ENCODE assay signal across 21 cellular contexts in the genomic region with DNA sequence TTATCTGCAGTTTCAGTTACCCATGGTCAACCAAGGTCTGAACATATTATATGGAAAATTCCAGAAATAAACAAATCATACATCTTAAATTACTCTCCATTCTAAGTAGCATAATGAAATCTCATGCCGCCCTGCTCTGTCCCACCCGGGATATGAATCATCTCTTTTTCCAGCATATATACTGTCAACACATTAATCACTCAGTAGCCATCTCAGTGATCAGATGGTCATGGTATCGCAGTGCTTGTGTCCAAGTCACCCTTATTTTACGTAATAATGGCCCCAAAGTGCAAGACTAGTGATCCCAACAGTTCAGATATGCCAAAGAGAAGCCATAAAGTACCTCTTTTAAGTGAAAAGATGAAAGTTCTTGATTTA. TPM values are rescaled to one million over a fixed set of nuclear protein-coding genes. Genes with fewer than 3 reads are reported as not detected.
DNase-seq lines count a peak whose midpoint lies in the region; ATAC-seq and TF ChIP-seq lines count a peak whose summit lies in the region.
"Had no signal": no experiment of that assay in that cellular context is flagged by ENCODE, and none has a peak within 500 bp of the region (broad histone marks: within the 10 kb centered on the region; RNA-seq: fewer than 3 reads in every experiment).

No MANE protein-coding gene starts in this region.

- in situ Hi-C loops in GM23248 (cut with MboI): no loop called here

- no peak overlapping the region for H3K14ac ChIP-seq in mesenchymal stem cell (ENCODE audit: low read length in 2 of 2)

- no peak overlapping the region for H2BK12ac ChIP-seq in mesenchymal stem cell (ENCODE audit: low read length in 2 of 2)

- H3K27me3 Mint-ChIP-seq in T-helper 2 cell treated with Interferon-gamma antibody and Interleukin-4, amounts not matched to agents 5 μg/mL and 100 μg/mL, for 36 hours (ENCODE audit: low read depth): no peaks in the 10 kb centered on the region
- H3K27me3 Mint-ChIP-seq: type B pancreatic cell had no signal

- H3K9me2 ChIP-seq in GM23248 (ENCODE audit: insufficient read depth): no peaks in the 10 kb centered on the region

- no peaks in the 10 kb centered on the region for H3K4me1 Mint-ChIP-seq in T-helper 2 cell treated with Interferon-gamma antibody and Interleukin-4, amounts not matched to agents 5 μg/mL and 100 μg/mL, for 36 hours (ENCODE audit: low read depth)
- H3K4me1 Mint-ChIP-seq: activated CD4-positive, alpha-beta T cell treated with anti-CD3 and anti-CD28 coated beads for 36 hours; CD8-positive, alpha-beta memory T cell; central memory CD8-positive, alpha-beta T cell; stimulated activated naive CD8-positive, alpha-beta T cell treated with anti-CD3 and anti-CD28 coated beads, Interleukin-15, amount 100 ng/mL, for 72 hours had no signal

- H3K9ac ChIP-seq in GM23248: no peak overlapping the region
- H3K9ac ChIP-seq in mesenchymal stem cell (ENCODE audit: low read length): no peak overlapping the region

- H3K18ac ChIP-seq in mesenchymal stem cell (ENCODE audit: low read depth in 1 of 2, low read length in 2 of 2): no peak overlapping the region

- no peaks in the 10 kb centered on the region for H3K9me3 Mint-ChIP-seq in T-helper 2 cell treated with Interferon-gamma antibody and Interleukin-4, amounts not matched to agents 5 μg/mL and 100 μg/mL, for 36 hours
- H3K9me3 Mint-ChIP-seq: CD8-positive, alpha-beta memory T cell; central memory CD8-positive, alpha-beta T cell; stimulated activated naive CD8-positive, alpha-beta T cell treated with anti-CD3 and anti-CD28 coated beads, Interleukin-15, amount 100 ng/mL, for 72 hours; type B pancreatic cell had no signal

- TF ChIP-seq CTCF in cardiac fibroblast (IDR thresholded peaks at IDR 0.05; ENCODE audit: low read depth, low read length): no peak

- no peak overlapping the region for H2BK120ac ChIP-seq in mesenchymal stem cell (ENCODE audit: low read depth, low read length)

- no peaks in the 10 kb centered on the region for H3K9me3 ChIP-seq in GM23248 (ENCODE audit: low read depth)
- no peaks in the 10 kb centered on the region for H3K9me3 ChIP-seq in mesenchymal stem cell (ENCODE audit: control insufficient read depth, low read length)
- H3K9me3 ChIP-seq: adrenal gland, gastrocnemius medialis, neutrophil, right lobe of liver had no signal

- H3K23ac ChIP-seq in mesenchymal stem cell (ENCODE audit: low read length in 2 of 2): no peak overlapping the region

- no peak overlapping the region for H3K27ac Mint-ChIP-seq in T-helper 2 cell treated with Interferon-gamma antibody and Interleukin-4, amounts not matched to agents 5 μg/mL and 100 μg/mL, for 36 hours
- H3K27ac Mint-ChIP-seq: activated CD4-positive, alpha-beta T cell treated with anti-CD3 and anti-CD28 coated beads for 36 hours; CD8-positive, alpha-beta memory T cell; stimulated activated naive CD8-positive, alpha-beta T cell treated with anti-CD3 and anti-CD28 coated beads, Interleukin-15, amount 100 ng/mL, for 72 hours; type B pancreatic cell had no signal

- H3K4me3 Mint-ChIP-seq in T-helper 2 cell treated with Interferon-gamma antibody and Interleukin-4, amounts not matched to agents 5 μg/mL and 100 μg/mL, for 36 hours: no peak overlapping the region
- H3K4me3 Mint-ChIP-seq: activated CD4-positive, alpha-beta T cell treated with anti-CD3 and anti-CD28 coated beads for 36 hours; CD8-positive, alpha-beta memory T cell; central memory CD8-positive, alpha-beta T cell; stimulated activated naive CD8-positive, alpha-beta T cell treated with anti-CD3 and anti-CD28 coated beads, Interleukin-15, amount 100 ng/mL, for 72 hours; type B pancreatic cell had no signal

- no peak overlapping the region for H4K8ac ChIP-seq in mesenchymal stem cell (ENCODE audit: low read length)

- DNase-seq in GM23248: peak; percentile 59
- peak; percentile 43 to 71 for DNase-seq in cardiac fibroblast (ENCODE audit: low read depth in 2 of 2)
- peak; percentile 27 for DNase-seq in mesenchymal stem cell
- no peak for DNase-seq in NCI-H1694 (lab: John Stamatoyannopoulos, UW)
- no peak for DNase-seq in T-helper 2 cell treated with Interferon-gamma antibody and Interleukin-4, amounts not matched to agents 5 μg/mL and 100 μg/mL, for 36 hours (ENCODE audit: low spot score)
- DNase-seq in hypothalamus (lab: John Stamatoyannopoulos, UW): no peak
- DNase-seq: activated CD4-positive, alpha-beta T cell treated with anti-CD3 and anti-CD28 coated beads for 36 hours; adrenal gland; CD8-positive, alpha-beta memory T cell; DMS79 treated with DMSO at 0.1 percent for 48 hours; effector memory CD4-positive, alpha-beta T cell; gastrocnemius medialis; NCI-H2081 treated with DMSO at 0.1 percent for 48 hours; NCI-H524 treated with DMSO at 0.1 percent for 48 hours; right lobe of liver; stimulated activated naive CD8-positive, alpha-beta T cell treated with anti-CD3 and anti-CD28 coated beads, Interleukin-15, amount 100 ng/mL, for 72 hours had no signal

- peaks cover 52% of the 10 kb centered on the region for H3F3A ChIP-seq in GM23248 (ENCODE audit: insufficient read depth)

- H3K79me2 ChIP-seq in GM23248 (ENCODE audit: insufficient read depth): 0 out of 2 replicates have a peak, but pooled peaks cover 5% of the 10 kb centered on the region

- H3K79me1 ChIP-seq in mesenchymal stem cell (replicated peaks; ENCODE audit: low read length, poor library complexity, severe bottlenecking): no peaks in the 10 kb centered on the region

- no peak overlapping the region for H2BK5ac ChIP-seq in mesenchymal stem cell (ENCODE audit: low read depth, low read length, poor library complexity, severe bottlenecking)

- no peak overlapping the region for H4K91ac ChIP-seq in mesenchymal stem cell (ENCODE audit: low read length)

- peak overlapping the region; percentile 18 for H3K27ac ChIP-seq in GM23248
- H3K27ac ChIP-seq in mesenchymal stem cell (ENCODE audit: low read length, poor library complexity, severe bottlenecking): no peak overlapping the region
- H3K27ac ChIP-seq: adrenal gland, neutrophil, right lobe of liver had no signal

- no peak overlapping the region for H2BK15ac ChIP-seq in mesenchymal stem cell (ENCODE audit: low read depth, poor library complexity, severe bottlenecking)

- H3K27me3 ChIP-seq in GM23248 (replicated peaks; ENCODE audit: insufficient read depth): no peaks in the 10 kb centered on the region
- H3K27me3 ChIP-seq in mesenchymal stem cell (ENCODE audit: control insufficient read depth in 1 of 2, insufficient read depth in 1 of 2, low read length in 2 of 2): no peaks in the 10 kb centered on the region
- H3K27me3 ChIP-seq: adrenal gland, gastrocnemius medialis, neutrophil, right lobe of liver had no signal

- H3K4me2 ChIP-seq in GM23248 (ENCODE audit: unreplicated experiment) (peak overlapping the region; percentile 80), mesenchymal stem cell (ENCODE audit: low read length, poor library complexity, severe bottlenecking) (no peak overlapping the region)

- H2AFZ ChIP-seq in GM23248 (peak overlapping the region; percentile 28; the same call in 1 of the 2 replicates), mesenchymal stem cell (ENCODE audit: low read depth, low read length) (no peak overlapping the region)

- no peak overlapping the region for H3K4ac ChIP-seq in mesenchymal stem cell (ENCODE audit: low read depth in 1 of 2, low read length in 2 of 2)

- H3K36me3 ChIP-seq in GM23248 (ENCODE audit: low read depth): no peaks in the 10 kb centered on the region
- no peaks in the 10 kb centered on the region for H3K36me3 ChIP-seq in mesenchymal stem cell (ENCODE audit: control insufficient read depth in 1 of 2, insufficient read depth in 2 of 2, low read depth in 1 of 2, low read length in 2 of 2)
- H3K36me3 ChIP-seq: adrenal gland, gastrocnemius medialis, neutrophil, right lobe of liver had no signal

- no peaks in the 10 kb centered on the region for H4K20me1 ChIP-seq in GM23248 (ENCODE audit: insufficient read depth)

- H3K36me3 Mint-ChIP-seq in T-helper 2 cell treated with Interferon-gamma antibody and Interleukin-4, amounts not matched to agents 5 μg/mL and 100 μg/mL, for 36 hours (ENCODE audit: low read depth): no peaks in the 10 kb centered on the region
- H3K36me3 Mint-ChIP-seq: CD8-positive, alpha-beta memory T cell had no signal

- H3K4me3 ChIP-seq in GM23248 (peak overlapping the region; percentile 7; the same call in 1 of the 2 replicates), cardiac fibroblast (replicated peaks in 1 of 2; ENCODE audit: low read depth in 2 of 2, low read length in 2 of 2) (no peak overlapping the region), mesenchymal stem cell (ENCODE audit: insufficient read depth in 1 of 2, low read depth in 1 of 2, low read length in 2 of 2) (no peak overlapping the region)
- H3K4me3 ChIP-seq: adrenal gland, gastrocnemius medialis, right lobe of liver had no signal

- peaks cover 48% of the 10 kb centered on the region for H3K4me1 ChIP-seq in GM23248 (ENCODE audit: insufficient read depth)
- H3K4me1 ChIP-seq in mesenchymal stem cell (ENCODE audit: control insufficient read depth, insufficient read depth, low read depth, low read length): no peaks in the 10 kb centered on the region
- H3K4me1 ChIP-seq: adrenal gland had no signal

- WGBS in GM23248 (ENCODE audit: low coverage in 1 of 2, low lambda C conversion rate in 2 of 2, missing lambda C conversion rate in 2 of 2), 2 experiments: 27 to 28% methylated on average over 4 of the region's 4 CpGs
- WGBS in mesenchymal stem cell: 49% methylated on average over 4 of the region's 4 CpGs

- no peak overlapping the region for H2AK5ac ChIP-seq in mesenchymal stem cell (ENCODE audit: low read length, severe bottlenecking)

- ATAC-seq in HG03139 (IDR thresholded peaks at IDR 0.05; ENCODE audit: unreplicated experiment): no peak
- ATAC-seq: activated CD4-positive, alpha-beta T cell treated with anti-CD3 and anti-CD28 coated beads for 36 hours; gastrocnemius medialis; stimulated activated naive CD8-positive, alpha-beta T cell treated with anti-CD3 and anti-CD28 coated beads, Interleukin-15, amount 100 ng/mL, for 72 hours had no signal

RNA-seq across cellular contexts. Expression of a gene that starts 43.8 kb away (rescaled TPM):
- total RNA-seq in GM23248 (2014; rRNA removed; shearing (Covaris generic)): 6.3 and 8.9 TPM in 2 replicates
- 10.6 and 11.8 TPM in 2 replicates for polyA plus RNA-seq in GM23248 (2016; fragmentation: Nextera tagmentation; extraction: Ambion mirVana)
- polyA plus RNA-seq in PFSK-1 (2012; ENCODE audit: insufficient read length, low read depth): 38.4 TPM
- 5.0 TPM for polyA plus RNA-seq in mesenchymal stem cell (2013, experiment 1 of 2)
- polyA plus RNA-seq in mesenchymal stem cell (2013, experiment 2 of 2): 5.0 TPM

Comparison
In these comparisons a context has a peak if more than half of its experiments do, and no peak if none do; other contexts are left out.
1. DNase-seq: peak in GM23248 (single experiment), cardiac fibroblast (2 of 2) and mesenchymal stem cell (single experiment); none in NCI-H1694 (single experiment), T-helper 2 cell treated with Interferon-gamma antibody and Interleukin-4, amounts not matched to agents 5 μg/mL and 100 μg/mL, for 36 hours (single experiment) and hypothalamus (0 of 51).